In genomic region chr2:230795856-230796255, GRCh38 we compare ENCODE assay signal across 13 cellular contexts.
DNase-seq lines count a peak whose midpoint lies in the region; ATAC-seq and TF ChIP-seq lines count a peak whose summit lies in the region.
"Had no signal": no experiment of that assay in that cellular context is flagged by ENCODE, and none has a peak within 500 bp of the region (broad histone marks: within the 10 kb centered on the region; RNA-seq: fewer than 3 reads in every experiment).

No MANE protein-coding gene starts in this region.

- peaks cover 10% of the 10 kb centered on the region for H3F3A ChIP-seq in smooth muscle cell (ENCODE audit: low read depth)

- H3K9me3 ChIP-seq in HCT116 (ENCODE audit: control insufficient read depth in 1 of 2, insufficient read depth in 1 of 2, low read depth in 1 of 2, low read length in 2 of 2), result no peaks in the 10 kb centered on the region
- H3K9me3 ChIP-seq in left lung, result no peaks in the 10 kb centered on the region
- H3K9me3 ChIP-seq in smooth muscle cell (replicated peaks; ENCODE audit: low read depth), result no peaks in the 10 kb centered on the region
- H3K9me3 ChIP-seq: BLaER1, SK-N-SH had no signal

- H3K36me3 ChIP-seq in HCT116 (ENCODE audit: control insufficient read depth in 1 of 2, insufficient read depth in 2 of 2, low read length in 2 of 2), result peaks cover 8 to 35% of the 10 kb centered on the region in 2 experiments
- H3K36me3 ChIP-seq in left lung, result peaks cover 0 to 37% of the 10 kb centered on the region in 2 donors
- no peaks in the 10 kb centered on the region for H3K36me3 ChIP-seq in smooth muscle cell (ENCODE audit: low read depth)

- TF ChIP-seq RAD21 in HCT116 (IDR thresholded peaks at IDR 0.05; ENCODE audit: low read depth), result no peak

- intact Hi-C loops in HCT116 (cut with micrococcal nuclease) (loop anchor here (2.0 to 10.0 kb wide), 6 partner anchors 15 to 871 kb away; partner anchors contain the start of genes FBXO36, SP100 and TRIP12), left lung (cut with DNase I) (loop anchor here in 1 of 2 donors (5.0 kb wide), 1 partner anchor 84 kb away; the partner anchor contains the start of gene CAB39)

- H3K4me3 ChIP-seq in HCT116 (replicated peaks in 1 of 2; ENCODE audit: low read depth in 1 of 2, low read length in 2 of 2) (no peak overlapping the region), left lung (no peak overlapping the region), smooth muscle cell (no peak overlapping the region)
- H3K4me3 ChIP-seq: BLaER1 had no signal

- 90% methylated on average over 4 of the region's 4 CpGs for WGBS in smooth muscle cell (ENCODE audit: low lambda C conversion rate)

- ATAC-seq in HCT116 (no peak), left lung (no peak), GM21381 (IDR thresholded peaks at IDR 0.05; ENCODE audit: unreplicated experiment) (no peak)

- H3K79me2 ChIP-seq in HCT116 (ENCODE audit: insufficient read depth, low read length) (peaks cover 40% of the 10 kb centered on the region), smooth muscle cell (ENCODE audit: low read depth) (peaks cover 4% of the 10 kb centered on the region)

- DNase-seq in HCT116 (ENCODE audit: low read depth, low spot score) (no peak), dermis blood vessel endothelial cell (peak; percentile 66), left lung (no peak), smooth muscle cell (lab: John Stamatoyannopoulos, UW; ENCODE audit: unreplicated experiment) (no peak), COLO829 (ENCODE audit: low spot score) (no peak), NCI-H2196 (lab: John Stamatoyannopoulos, UW; ENCODE audit: unreplicated experiment) (no peak), CD1c-positive myeloid dendritic cell (ENCODE audit: extremely low spot score) (no peak)
- DNase-seq: activated CD4-positive, CD25-positive, alpha-beta regulatory T cell treated with anti-CD3 and anti-CD28 coated beads, Interleukin-2, amount 50 U/mL, for 72 hours; anterior cingulate cortex; NCI-H187; SK-N-SH had no signal

- RAD21 ChIA-PET in HCT116 (lab: Charles Lee; ENCODE audit: low non-redundant PET in 1 of 2, low total read pairs in 2 of 2, uncharacterized antibody in 2 of 2, unreplicated experiment in 2 of 2), result interaction anchor here in 1 of 2 experiments (0.7 kb wide), 1 partner anchor 180 kb away, joined by 4 read pairs; no protein-coding TSS in a partner anchor

- H4K20me1 ChIP-seq in HCT116 (ENCODE audit: insufficient read depth) (no peaks in the 10 kb centered on the region), smooth muscle cell (ENCODE audit: low read depth) (peaks cover 25% of the 10 kb centered on the region)

- TF ChIP-seq POLR2A in HCT116 (IDR thresholded peaks at IDR 0.05; ENCODE audit: borderline replicate concordance, extremely low read depth, insufficient read depth, insufficient read length), result no peak

- BruUV-seq in HCT116 (replicated peaks; lab: Mats Ljungman, UMichigan), result no TSS peak

- H3K27me3 ChIP-seq in HCT116 (ENCODE audit: insufficient read depth, low read length), result no peaks in the 10 kb centered on the region
- H3K27me3 ChIP-seq in left lung, result no peaks in the 10 kb centered on the region
- no peaks in the 10 kb centered on the region for H3K27me3 ChIP-seq in smooth muscle cell (ENCODE audit: low read depth)
- H3K27me3 ChIP-seq: BLaER1 had no signal

- H3K4me2 ChIP-seq in HCT116 (ENCODE audit: low read length) (peak overlapping the region; percentile 75; the same call in 1 of the 2 replicates), smooth muscle cell (peak overlapping the region; percentile 41)
- H3K4me2 ChIP-seq: BLaER1 had no signal

- H3K9ac ChIP-seq in HCT116 (ENCODE audit: low read length) (peak overlapping the region; percentile 12), smooth muscle cell (ENCODE audit: low read depth) (no peak overlapping the region)
- H3K9ac ChIP-seq: BLaER1, SK-N-SH had no signal

- peaks cover 43 to 76% of the 10 kb centered on the region in 2 experiments for H3K4me1 ChIP-seq in HCT116 (ENCODE audit: control insufficient read depth in 1 of 2, insufficient read depth in 2 of 2, low read length in 2 of 2)
- peaks cover 27 to 64% of the 10 kb centered on the region in 2 donors for H3K4me1 ChIP-seq in left lung
- peaks cover 6% of the 10 kb centered on the region for H3K4me1 ChIP-seq in smooth muscle cell (ENCODE audit: low read depth)

- no peak for TF ChIP-seq CTCF in HCT116 (IDR thresholded peaks at IDR 0.05 in 2 of 3, conservative IDR thresholded peaks at IDR 0.05 in 1 of 3; ENCODE audit: borderline replicate concordance in 1 of 3, insufficient read depth in 1 of 3, low read depth in 2 of 3, low read length in 2 of 3)
- no peak for TF ChIP-seq CTCF in left lung (IDR thresholded peaks at IDR 0.05)
- no peak for TF ChIP-seq CTCF in smooth muscle cell (IDR thresholded peaks at IDR 0.05; ENCODE audit: borderline replicate concordance, insufficient read depth, poor library complexity, severe bottlenecking)

- POLR2A ChIA-PET in HCT116 (lab: Charles Lee), result no interaction called here

- CTCF ChIA-PET in HCT116 (lab: Charles Lee), result no interaction called here

- H2AFZ ChIP-seq in HCT116 (ENCODE audit: low read depth, low read length, poor library complexity, severe bottlenecking), result no peak overlapping the region
- H2AFZ ChIP-seq in smooth muscle cell (ENCODE audit: low read depth), result no peak overlapping the region

- peak overlapping the region; percentile 88; the same call in 1 of the 2 replicates for H3K27ac ChIP-seq in HCT116 (ENCODE audit: low read depth, low read length)
- peak overlapping the region; percentile 24 to 37 for H3K27ac ChIP-seq in left lung
- peak overlapping the region; percentile 97 for H3K27ac ChIP-seq in smooth muscle cell (ENCODE audit: low read depth)
- H3K27ac ChIP-seq: BLaER1 had no signal

- H3K9me2 ChIP-seq in HCT116 (ENCODE audit: insufficient read depth), result no peaks in the 10 kb centered on the region
- H3K9me2 ChIP-seq: SK-N-SH had no signal

TF ChIP-seq in HCT116, 20 proteins besides CTCF, POLR2A, EP300 and RAD21:
- TF ChIP-seq CBX3 (IDR thresholded peaks at IDR 0.05; ENCODE audit: low read depth), result no peak
- no peak for TF ChIP-seq SIN3A (IDR thresholded peaks at IDR 0.05; ENCODE audit: low read depth)

Comparison
In these comparisons a context has a peak if more than half of its experiments do, and no peak if none do; other contexts are left out.
1. H3K27ac ChIP-seq: peak in every context shown above with its lines; median percentile 97 in smooth muscle cell; 88 in HCT116; 30 in left lung.